ENCODE assay signal across 8 cellular contexts in the genomic region with DNA sequence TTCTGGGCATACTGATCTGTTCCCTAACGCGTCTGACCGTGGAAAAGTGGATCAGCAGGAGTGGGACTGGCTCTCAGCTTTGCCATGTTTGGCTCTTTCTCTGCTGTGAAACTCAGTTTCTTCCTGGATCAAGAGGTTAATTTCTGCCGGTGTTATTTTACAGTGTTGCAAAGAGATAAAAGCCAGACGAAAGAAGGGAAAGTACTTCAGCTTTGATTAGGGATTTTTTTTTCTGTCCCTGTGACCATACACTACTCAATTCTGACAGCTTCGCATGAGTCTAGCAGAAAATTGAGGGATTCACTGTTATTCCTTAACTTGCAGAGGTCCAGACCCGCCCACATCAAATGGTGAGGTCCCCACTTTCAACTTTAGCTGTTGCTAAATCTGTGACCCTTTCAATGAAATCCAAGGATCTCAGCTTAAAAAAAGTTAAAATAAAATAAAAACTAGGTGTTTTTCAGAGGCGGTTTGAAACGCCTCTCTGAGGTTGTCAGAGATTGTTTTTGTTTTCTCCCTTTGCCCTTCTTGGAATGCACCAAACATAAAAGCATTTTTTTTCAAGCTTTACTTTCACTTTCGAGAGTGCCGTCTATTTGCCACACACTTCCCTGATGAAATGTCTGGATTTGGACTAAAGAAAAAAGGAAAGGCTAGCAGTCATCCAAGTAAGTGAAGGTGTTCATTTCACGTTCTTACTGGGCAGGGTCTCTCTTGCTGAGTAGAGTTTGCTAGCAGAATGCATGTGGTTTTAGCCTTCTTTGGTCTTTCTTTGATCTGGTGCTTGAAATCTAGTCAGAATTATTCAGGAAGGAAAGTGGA. TPM values are rescaled to one million over a fixed set of nuclear protein-coding genes. Genes with fewer than 3 reads are reported as not detected.
DNase-seq lines count a peak whose midpoint lies in the region; ATAC-seq, FAIRE-seq and TF ChIP-seq lines count a peak whose summit lies in the region.

A gene (plus strand): TSS at position 576 of the 822 bp plus-strand sequence. CDS start 7,464 bp downstream, outside the sequence.

- no peak for TF ChIP-seq CTCF in CD4-positive, alpha-beta T cell (IDR thresholded peaks at IDR 0.05)
- TF ChIP-seq CTCF in keratinocyte (optimal IDR thresholded peaks at IDR 0.05 in 1 of 3, IDR thresholded peaks at IDR 0.05 in 1 of 3, conservative IDR thresholded peaks at IDR 0.05 in 1 of 3; ENCODE audit: extremely low read depth in 1 of 3, insufficient read depth in 2 of 3, low read length in 3 of 3), result no peak

- peaks cover 15% of the 10 kb centered on the region for H3K4me1 ChIP-seq in keratinocyte (ENCODE audit: control insufficient read depth, extremely low read depth, insufficient read depth, low read length)

- no peak for ATAC-seq in CD4-positive, alpha-beta T cell (ENCODE audit: poor library complexity)
- no peak for ATAC-seq in activated naive CD8-positive, alpha-beta T cell treated with anti-CD3 and anti-CD28 coated beads, Interleukin-2, amount 50 U/mL, for 24 hours
- ATAC-seq in HG02981 (IDR thresholded peaks at IDR 0.05; ENCODE audit: unreplicated experiment), result no peak

- H3K4me1 Mint-ChIP-seq in CD4-positive, alpha-beta T cell (ENCODE audit: low read depth), result peaks cover 24% of the 10 kb centered on the region
- peaks cover 18% of the 10 kb centered on the region for H3K4me1 Mint-ChIP-seq in activated naive CD8-positive, alpha-beta T cell treated with anti-CD3 and anti-CD28 coated beads, Interleukin-2, amount 50 U/mL, for 24 hours
- H3K4me1 Mint-ChIP-seq in stimulated activated naive CD8-positive, alpha-beta T cell treated with anti-CD3 and anti-CD28 coated beads, Interleukin-15, Interleukin-2, amounts not matched to agents 100 ng/mL and 50 ng/mL, for 24 hours (ENCODE audit: low read depth), result peaks cover 14% of the 10 kb centered on the region

- peaks cover 2% of the 10 kb centered on the region for H3K27me3 ChIP-seq in CD4-positive, alpha-beta T cell (ENCODE audit: control insufficient read depth, insufficient read depth, low read length)
- H3K27me3 ChIP-seq in keratinocyte (ENCODE audit: control insufficient read depth, extremely low read depth, insufficient read depth, low read length), result no peaks in the 10 kb centered on the region

- H3K9ac ChIP-seq in keratinocyte (ENCODE audit: control insufficient read depth, extremely low read depth, insufficient read depth, low read length), result peak within 1 kb of the TSS; percentile 26

- H2AFZ ChIP-seq in keratinocyte (ENCODE audit: control insufficient read depth, low read length), result peak within 1 kb of the TSS; percentile 95

- H3K4me3 Mint-ChIP-seq in CD4-positive, alpha-beta T cell, result peak within 1 kb of the TSS; percentile 55
- peak within 1 kb of the TSS; percentile 79 for H3K4me3 Mint-ChIP-seq in activated naive CD8-positive, alpha-beta T cell treated with anti-CD3 and anti-CD28 coated beads, Interleukin-2, amount 50 U/mL, for 24 hours
- peak within 1 kb of the TSS; percentile 81 for H3K4me3 Mint-ChIP-seq in stimulated activated naive CD8-positive, alpha-beta T cell treated with anti-CD3 and anti-CD28 coated beads, Interleukin-15, Interleukin-2, amounts not matched to agents 100 ng/mL and 50 ng/mL, for 24 hours

- dilution Hi-C loops in keratinocyte (cut with MboI; ENCODE audit: extremely low pct_ligation_motif_present, low sequenced_read_pairs), result no loop called here

- H3K4me3 ChIP-seq in keratinocyte (ENCODE audit: control insufficient read depth in 2 of 3, extremely low read depth in 1 of 3, insufficient read depth in 2 of 3, low read depth in 1 of 3, low read length in 3 of 3), result peak within 1 kb of the TSS; percentile 39 to 73 (median 63)

- no peaks in the 10 kb centered on the region for H3K79me2 ChIP-seq in keratinocyte (ENCODE audit: control insufficient read depth, insufficient read depth, low read length)

- intact Hi-C loops in CD4-positive, alpha-beta T cell (cut with DNase I, micrococcal nuclease), result loop anchor here (2.0 to 5.0 kb wide), 4 partner anchors 69 to 519 kb away; no protein-coding TSS in a partner anchor

- CTCF ChIA-PET in CD4-positive, alpha-beta T cell (lab: Charles Lee), result interaction anchor here (0.7 to 2.0 kb wide), 2 partner anchors 69 to 519 kb away, joined by 3 to 10 read pairs; no protein-coding TSS in a partner anchor

- no peak within 1 kb of the TSS for H3K27ac ChIP-seq in CD4-positive, alpha-beta T cell (ENCODE audit: low read depth, low read length)
- peak within 1 kb of the TSS; percentile 15 for H3K27ac ChIP-seq in keratinocyte (ENCODE audit: control insufficient read depth, insufficient read depth, low read length)

- H3K27me3 Mint-ChIP-seq in CD4-positive, alpha-beta T cell, result peaks cover 14% of the 10 kb centered on the region
- H3K27me3 Mint-ChIP-seq in activated naive CD8-positive, alpha-beta T cell treated with anti-CD3 and anti-CD28 coated beads, Interleukin-2, amount 50 U/mL, for 24 hours, result peaks cover 8% of the 10 kb centered on the region
- H3K27me3 Mint-ChIP-seq in stimulated activated naive CD8-positive, alpha-beta T cell treated with anti-CD3 and anti-CD28 coated beads, Interleukin-15, Interleukin-2, amounts not matched to agents 100 ng/mL and 50 ng/mL, for 24 hours, result peaks cover 20% of the 10 kb centered on the region

- H3K36me3 Mint-ChIP-seq in CD4-positive, alpha-beta T cell (ENCODE audit: low read depth), result no peaks in the 10 kb centered on the region
- no peaks in the 10 kb centered on the region for H3K36me3 Mint-ChIP-seq in activated naive CD8-positive, alpha-beta T cell treated with anti-CD3 and anti-CD28 coated beads, Interleukin-2, amount 50 U/mL, for 24 hours (ENCODE audit: low read depth)
- no peaks in the 10 kb centered on the region for H3K36me3 Mint-ChIP-seq in stimulated activated naive CD8-positive, alpha-beta T cell treated with anti-CD3 and anti-CD28 coated beads, Interleukin-15, Interleukin-2, amounts not matched to agents 100 ng/mL and 50 ng/mL, for 24 hours (ENCODE audit: low read depth)

- no peaks in the 10 kb centered on the region for H3K9me3 Mint-ChIP-seq in CD4-positive, alpha-beta T cell
- no peaks in the 10 kb centered on the region for H3K9me3 Mint-ChIP-seq in activated naive CD8-positive, alpha-beta T cell treated with anti-CD3 and anti-CD28 coated beads, Interleukin-2, amount 50 U/mL, for 24 hours
- H3K9me3 Mint-ChIP-seq in stimulated activated naive CD8-positive, alpha-beta T cell treated with anti-CD3 and anti-CD28 coated beads, Interleukin-15, Interleukin-2, amounts not matched to agents 100 ng/mL and 50 ng/mL, for 24 hours, result no peaks in the 10 kb centered on the region

- POLR2A ChIA-PET in CD4-positive, alpha-beta T cell (lab: Charles Lee), result interaction anchor here (0.6 to 2.5 kb wide), 2 partner anchors 123 to 125 kb away, joined by 3 to 15 read pairs; a partner anchor contains a TSS

- H3K4me2 ChIP-seq in keratinocyte (ENCODE audit: control insufficient read depth, extremely low read depth, insufficient read depth, low read depth, low read length), result peak within 1 kb of the TSS; percentile 58

- no peaks in the 10 kb centered on the region for H3K9me1 ChIP-seq in keratinocyte (ENCODE audit: control insufficient read depth, extremely low read depth, insufficient read depth, low read length)

- no peak for FAIRE-seq in keratinocyte (lab: Jason Lieb, UNC)

- no peaks in the 10 kb centered on the region for H3K9me3 ChIP-seq in CD4-positive, alpha-beta T cell (ENCODE audit: control insufficient read depth, low read length)
- H3K9me3 ChIP-seq in keratinocyte (ENCODE audit: control insufficient read depth, low read depth, low read length), result no peaks in the 10 kb centered on the region

- H4K20me1 ChIP-seq in keratinocyte (ENCODE audit: control insufficient read depth, extremely low read depth, insufficient read depth, low read length), result no peaks in the 10 kb centered on the region

- no peak within 1 kb of the TSS for H3K27ac Mint-ChIP-seq in CD4-positive, alpha-beta T cell
- H3K27ac Mint-ChIP-seq in activated naive CD8-positive, alpha-beta T cell treated with anti-CD3 and anti-CD28 coated beads, Interleukin-2, amount 50 U/mL, for 24 hours, result no peak within 1 kb of the TSS
- H3K27ac Mint-ChIP-seq in stimulated activated naive CD8-positive, alpha-beta T cell treated with anti-CD3 and anti-CD28 coated beads, Interleukin-15, Interleukin-2, amounts not matched to agents 100 ng/mL and 50 ng/mL, for 24 hours, result no peak within 1 kb of the TSS

- H3K36me3 ChIP-seq in keratinocyte (ENCODE audit: control insufficient read depth in 2 of 2, extremely low read depth in 1 of 2, insufficient read depth in 2 of 2, low read length in 2 of 2), result no peaks in the 10 kb centered on the region

- DNase-seq in CD4-positive, alpha-beta T cell, result no peak
- DNase-seq in HS-5 (ENCODE audit: low read depth), result peak; percentile 15
- no peak for DNase-seq in activated naive CD8-positive, alpha-beta T cell treated with anti-CD3 and anti-CD28 coated beads, Interleukin-2, amount 50 U/mL, for 24 hours
- no peak for DNase-seq in keratinocyte (ENCODE audit: low read depth, low spot score)
- no peak for DNase-seq in NOMO-1 treated with DMSO at 0.1 percent for 48 hours (lab: John Stamatoyannopoulos, UW; ENCODE audit: unreplicated experiment)
- DNase-seq in stimulated activated CD4-positive, alpha-beta T cell treated with anti-CD3 and anti-CD28 coated beads, Interleukin-4, amount 100 ng/mL, for 4 hours, result no peak

RNA-seq across cellular contexts. Expression of the gene that starts here (rescaled TPM):
- under 1 TPM; 0.28 to 0.47 TPM for total RNA-seq in CD4-positive, alpha-beta T cell
- polyA plus RNA-seq in keratinocyte, result 5.6 to 9.3 TPM (median 8.8 TPM) in 3 replicates
- polyA plus RNA-seq in keratinocyte (2011; ENCODE audit: low read depth), result 0.35 TPM
- 2.4 and 4.9 TPM in 2 replicates for polyA plus RNA-seq in keratinocyte (2011; cell fraction: cytosol; rRNA removed)
- 9.6 and 10.3 TPM in 2 replicates for polyA plus RNA-seq in keratinocyte (2011; cell fraction: nucleus; rRNA removed)
- polyA plus RNA-seq in keratinocyte (2012; ENCODE audit: low replicate concordance), result 0.35 and 3.0 TPM in 2 replicates
- polyA minus RNA-seq in keratinocyte, result 1.1 to 13.5 TPM (median 8.3 TPM) in 3 replicates
- 3.3 TPM for polyA minus RNA-seq in keratinocyte (2011; cell fraction: cytosol; rRNA and poly(A)+ RNA removed)
- polyA minus RNA-seq in keratinocyte (2011; cell fraction: nucleus; rRNA and poly(A)+ RNA removed), result 7.5 and 14.9 TPM in 2 replicates
